ENCODE assay signal across 21 cellular contexts in the genomic region with DNA sequence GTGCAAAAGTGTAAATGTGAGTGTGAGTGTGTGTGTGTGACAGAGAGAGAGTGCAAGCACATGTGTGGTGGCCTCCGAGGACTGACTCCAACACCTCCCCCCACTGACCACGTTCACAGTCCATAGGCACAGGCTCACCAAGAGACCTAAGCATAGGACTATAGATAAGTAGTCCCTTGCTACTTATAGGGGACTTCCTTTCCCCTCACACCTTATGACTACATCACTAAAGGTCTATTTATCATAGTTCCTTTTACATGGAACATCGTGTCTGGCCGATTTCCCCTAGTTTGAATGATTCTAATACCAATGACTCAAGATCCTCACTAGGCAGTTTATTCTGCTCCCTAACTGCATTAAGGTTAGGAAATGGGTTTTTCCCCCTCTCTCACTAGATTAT. TPM values are rescaled to one million over a fixed set of nuclear protein-coding genes. Genes with fewer than 3 reads are reported as not detected.
"Had no signal": no experiment of that assay in that cellular context is flagged by ENCODE, and none has a peak within 500 bp of the region (broad histone marks: within the 10 kb centered on the region; RNA-seq: fewer than 3 reads in every experiment).

No MANE protein-coding gene starts in this region.

- H3K36me3 ChIP-seq: heart right ventricle, right lobe of liver, tibial artery, upper lobe of left lung, vagina had no signal

- H3K4me1 ChIP-seq: heart right ventricle, parathyroid adenoma, psoas muscle, right lobe of liver, tibial artery, upper lobe of left lung, vagina had no signal

- H3K4me3 ChIP-seq: coronary artery, heart right ventricle, psoas muscle, right lobe of liver, tibial artery, upper lobe of left lung, vagina had no signal

- H3K4me1 Mint-ChIP-seq: naive thymus-derived CD4-positive, alpha-beta T cell; nephron progenitor cell had no signal

- H3K4me3 Mint-ChIP-seq: naive thymus-derived CD4-positive, alpha-beta T cell; nephron progenitor cell had no signal

- H3K9me3 ChIP-seq: heart right ventricle, psoas muscle, right lobe of liver, tibial artery, upper lobe of left lung, vagina had no signal

- H3K36me3 Mint-ChIP-seq: naive thymus-derived CD4-positive, alpha-beta T cell had no signal

- H3K27ac ChIP-seq: coronary artery, heart right ventricle, parathyroid adenoma, psoas muscle, right lobe of liver, tibial artery, upper lobe of left lung, vagina had no signal

- H3K27me3 ChIP-seq: right lobe of liver, tibial artery, upper lobe of left lung, vagina had no signal

- H3K79me2 ChIP-seq: parathyroid adenoma had no signal

- ATAC-seq: heart right ventricle; naive thymus-derived CD4-positive, alpha-beta T cell; psoas muscle; right lobe of liver had no signal

- DNase-seq: effector CD4-positive, alpha-beta T cell; foreskin melanocyte; heart right ventricle; hypothalamus; kidney glomerular epithelial cell; naive thymus-derived CD4-positive, alpha-beta T cell; nephron progenitor cell; psoas muscle; retina; right lobe of liver; stimulated activated CD4-positive, alpha-beta T cell treated with anti-CD3 and anti-CD28 coated beads, Interleukin-1b, Interleukin-23, amount 100 ng/mL, for 48 hours; stimulated activated CD4-positive, alpha-beta T cell treated with anti-CD3 and anti-CD28 coated beads, Interleukin-4, amount 100 ng/mL, for 24 hours; stimulated activated naive CD4-positive, alpha-beta T cell treated with Interleukin-2 at 50 U/mL for 16 hours; tibial artery; upper lobe of left lung had no signal

- H2AFZ ChIP-seq: parathyroid adenoma had no signal

- H3K9me3 Mint-ChIP-seq: naive thymus-derived CD4-positive, alpha-beta T cell had no signal

- H3K27ac Mint-ChIP-seq: naive thymus-derived CD4-positive, alpha-beta T cell; nephron progenitor cell had no signal

- H3K9ac ChIP-seq: parathyroid adenoma had no signal

RNA-seq across cellular contexts. Expression of a gene that starts 17.8 kb away (rescaled TPM):
- total RNA-seq: dermis microvascular lymphatic vessel endothelial cell, glomerular endothelial cell, lung microvascular endothelial cell, right lobe of liver had no signal
- polyA plus RNA-seq: naive thymus-derived CD4-positive, alpha-beta T cell had no signal
